ENCODE assay signal across 8 cellular contexts in the genomic region with DNA sequence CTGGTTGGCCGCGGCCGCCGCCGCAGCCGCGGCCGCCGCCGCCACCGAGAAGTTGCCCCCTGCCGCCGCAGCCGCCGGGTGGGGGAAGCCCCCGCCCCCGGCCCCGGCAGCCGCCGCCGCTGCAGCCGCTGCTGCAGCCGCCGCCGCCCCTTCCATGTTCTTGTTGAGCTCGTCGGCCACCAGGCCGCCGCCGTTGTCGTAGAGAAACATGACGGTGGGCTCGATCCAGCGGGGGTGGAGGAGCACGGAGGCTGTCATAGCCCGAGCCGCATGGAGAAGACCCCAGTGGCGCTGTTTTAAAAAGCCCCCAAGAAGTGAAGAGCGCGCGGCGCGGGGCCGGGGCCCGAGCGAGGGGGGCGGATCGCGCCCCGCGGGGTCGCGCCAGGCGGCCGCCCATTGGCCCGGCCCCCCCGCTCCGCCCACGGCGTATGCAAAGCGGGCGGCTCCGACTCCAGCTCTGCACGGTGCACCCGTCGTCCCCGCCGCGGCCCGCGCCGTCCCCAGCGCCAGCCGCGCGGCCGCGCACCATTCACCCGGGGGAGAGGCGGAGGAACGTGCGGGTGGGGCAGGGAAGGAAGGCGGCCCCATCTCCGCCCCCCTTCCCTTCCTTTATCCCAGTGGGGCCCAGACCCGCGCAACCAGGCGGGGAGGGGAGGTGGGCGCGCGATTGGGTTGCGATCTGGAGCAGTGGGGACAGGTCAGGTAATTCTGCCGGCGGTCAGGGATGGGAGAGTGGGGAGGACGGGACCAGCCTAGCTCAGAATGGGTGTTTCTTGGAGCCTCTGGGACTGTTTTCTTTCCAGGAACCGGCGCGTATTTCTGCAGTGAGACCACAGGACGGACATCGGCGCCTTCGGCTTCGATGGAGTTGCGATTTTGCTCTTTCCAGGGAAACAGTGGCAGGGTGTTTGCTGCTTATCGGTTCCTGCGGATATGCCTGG. TPM values are rescaled to one million over a fixed set of nuclear protein-coding genes. Genes with fewer than 3 reads are reported as not detected.
DNase-seq lines count a peak whose midpoint lies in the region; ATAC-seq, FAIRE-seq and TF ChIP-seq lines count a peak whose summit lies in the region.

A gene (minus strand): TSS at position 272 of the 941 bp plus-strand sequence. CDS start 14 bp downstream, at position 258.

- peak; percentile 86 to 91 (median 90) for DNase-seq in NCI-H1417 (lab: John Stamatoyannopoulos, UW)
- peak; percentile 58 for DNase-seq in activated CD8-positive, alpha-beta memory T cell treated with anti-CD3 and anti-CD28 coated beads, Interleukin-2, amount 50 U/mL, for 48 hours
- peak; percentile 86 for DNase-seq in islet precursor cell
- DNase-seq in testis, result no peak
- DNase-seq in RCC 7860 (ENCODE audit: low spot score), result no peak

- H3K4me3 ChIP-seq in ACC112 (ENCODE audit: low read depth, low read length), result peak within 1 kb of the TSS; percentile 75
- H3K4me3 ChIP-seq in GM08714 (ENCODE audit: low read length), result peak within 1 kb of the TSS; percentile 64
- peak within 1 kb of the TSS; percentile 9 to 21 for H3K4me3 ChIP-seq in testis

- H3K27ac ChIP-seq in ACC112 (ENCODE audit: low read depth, low read length), result no peak within 1 kb of the TSS
- H3K27ac ChIP-seq in testis, result no peak within 1 kb of the TSS

- intact Hi-C loops in testis (cut with DNase I; ENCODE audit: low total_unique reads), result loop anchor here (10.0 kb wide), 2 partner anchors 735 to 885 kb away; no protein-coding TSS in a partner anchor

- no peak for FAIRE-seq in RCC 7860 (lab: Jason Lieb, UNC)

- H3K9me3 ChIP-seq in testis, result no peaks in the 10 kb centered on the region

- H3K27me3 ChIP-seq in ACC112 (ENCODE audit: insufficient read depth, low read length) (peaks cover 93% of the 10 kb centered on the region), testis (no peaks in the 10 kb centered on the region)

- no peaks in the 10 kb centered on the region for H3K79me2 ChIP-seq in ACC112 (ENCODE audit: control insufficient read depth, insufficient read depth, low read length, unreplicated experiment)

- TF ChIP-seq CTCF in testis (IDR thresholded peaks at IDR 0.05), result no peak

- no peaks in the 10 kb centered on the region for H3K36me3 ChIP-seq in ACC112 (ENCODE audit: insufficient read depth, low read length)
- no peaks in the 10 kb centered on the region for H3K36me3 ChIP-seq in testis (ENCODE audit: low read depth, missing control alignments)

- 4% methylated on average over 15 to 37 of the region's 105 CpGs for WGBS in testis, 2 donors

- peak within 1 kb of the TSS; percentile 39 for H2AFZ ChIP-seq in ACC112 (ENCODE audit: low read length, unreplicated experiment)

- no peak for ATAC-seq in GM21737 (IDR thresholded peaks at IDR 0.05; ENCODE audit: unreplicated experiment)

- TF ChIP-seq POLR2A in testis (IDR thresholded peaks at IDR 0.05), result no peak

- H3K4me1 ChIP-seq in ACC112 (ENCODE audit: control insufficient read depth, insufficient read depth, low read length, unreplicated experiment) (peaks cover 5% of the 10 kb centered on the region), testis (peaks cover 5% of the 10 kb centered on the region)

RNA-seq across cellular contexts. Expression of the gene that starts here (rescaled TPM):
- total RNA-seq in testis, result not detected
- 0.30 TPM for polyA plus RNA-seq in testis (ENCODE audit: insufficient read depth, low read depth, low replicate concordance)

Comparison
In these comparisons a context has a peak if more than half of its experiments do, and no peak if none do; other contexts are left out.
1. H3K4me3 ChIP-seq: peak in every context shown above with its lines; median percentile 75 in ACC112; 64 in GM08714; 15 in testis.
2. DNase-seq: peak in NCI-H1417 (3 of 3), activated CD8-positive, alpha-beta memory T cell treated with anti-CD3 and anti-CD28 coated beads, Interleukin-2, amount 50 U/mL, for 48 hours (single experiment) and islet precursor cell (single experiment); none in testis (single experiment) and RCC 7860 (single experiment).